Comparison of ENCODE assay signal across 6 cellular contexts in the genomic region with DNA sequence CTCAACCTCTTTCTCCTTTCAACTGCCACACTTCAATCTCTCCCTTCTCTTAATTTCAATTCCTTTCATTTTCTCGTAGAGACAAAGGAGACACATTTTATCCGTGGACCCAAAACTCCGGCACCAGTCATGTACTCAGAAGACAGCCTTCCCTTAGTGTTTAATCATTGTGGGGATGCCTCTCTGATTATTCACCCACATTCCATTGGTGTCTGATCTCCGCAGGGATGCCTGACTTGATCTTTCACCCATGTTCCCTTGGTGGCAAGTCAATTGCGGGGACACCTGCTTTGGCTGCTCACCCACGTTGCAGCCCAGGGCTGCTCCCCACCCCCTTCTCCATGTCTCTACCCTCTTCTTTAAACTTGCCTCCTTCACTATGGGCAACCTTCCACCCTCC.
DNase-seq lines count a peak whose midpoint lies in the region; FAIRE-seq and TF ChIP-seq lines count a peak whose summit lies in the region.
"Not testable (repeated sequence)": the region's sequence is repeated elsewhere in the genome, so short reads cannot be mapped to it uniquely, and the experiment has no call there.

No MANE protein-coding gene starts in this region.

- FAIRE-seq in RCC 7860 (lab: Jason Lieb, UNC) = not testable (repeated sequence)

- TF ChIP-seq CTCF in choroid plexus epithelial cell (conservative IDR thresholded peaks at IDR 0.05; ENCODE audit: low read depth, low read length) = not testable (repeated sequence)

- H3K4me3 ChIP-seq in choroid plexus epithelial cell (ENCODE audit: low read depth, low read length) = not testable (repeated sequence)

- DNase-seq in EH (ENCODE audit: low read depth) (peak; percentile 45), HS-27A (ENCODE audit: low read depth) (peak; percentile 38), RCC 7860 (ENCODE audit: low spot score) (peak; percentile 19), amniotic epithelial cell (ENCODE audit: low read depth) (peak; percentile 38), choroid plexus epithelial cell (ENCODE audit: low read depth) (peak; percentile 43), myocyte (ENCODE audit: low read depth) (peak; percentile 85)

Comparison
In these comparisons a context has a peak if more than half of its experiments do, and no peak if none do; other contexts are left out.
1. DNase-seq: peak in every context shown above with its lines; median percentile 85 in myocyte; 45 in EH; 43 in choroid plexus epithelial cell; 38 in HS-27A; 38 in amniotic epithelial cell; 19 in RCC 7860.